ENCODE assay signal across 9 cellular contexts in the genomic region with DNA sequence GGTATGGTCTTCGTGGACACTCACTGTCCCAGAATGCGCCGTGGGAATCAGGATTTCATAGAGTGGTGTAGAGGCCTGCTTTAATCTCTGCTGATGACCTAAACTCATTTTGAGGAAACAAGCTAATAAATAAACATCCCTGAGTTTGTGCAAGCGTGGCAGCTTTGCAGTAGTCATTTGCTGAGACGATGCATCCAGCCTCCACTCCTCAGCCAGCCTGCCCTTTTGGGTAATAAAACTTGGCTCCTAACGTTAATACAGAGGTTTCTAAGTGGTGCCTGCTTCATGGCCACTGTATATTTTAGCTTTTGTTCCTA. TPM values are rescaled to one million over a fixed set of nuclear protein-coding genes. Genes with fewer than 3 reads are reported as not detected.
DNase-seq lines count a peak whose midpoint lies in the region; ATAC-seq and TF ChIP-seq lines count a peak whose summit lies in the region.
"Had no signal": no experiment of that assay in that cellular context is flagged by ENCODE, and none has a peak within 500 bp of the region (broad histone marks: within the 10 kb centered on the region; RNA-seq: fewer than 3 reads in every experiment).

No MANE protein-coding gene starts in this region.

- no peak overlapping the region for H3K27ac ChIP-seq in osteoblast (ENCODE audit: low read depth, low read length)

- peaks cover 3% of the 10 kb centered on the region; the same call in 1 of the 2 replicates for H3K9me3 ChIP-seq in Caco-2
- no peaks in the 10 kb centered on the region for H3K9me3 ChIP-seq in osteoblast (ENCODE audit: low read depth, low read length)

- H3K4me3 Mint-ChIP-seq in Caco-2 (ENCODE audit: unreplicated experiment), result peak overlapping the region; percentile 84
- H3K4me3 Mint-ChIP-seq in effector memory CD8-positive, alpha-beta T cell, result peak overlapping the region; percentile 93

- H3K4me3 ChIP-seq in Caco-2 (ENCODE audit: low read depth, low read length), result peak overlapping the region; percentile 79
- peak overlapping the region; percentile 79 for H3K4me3 ChIP-seq in NB4 (ENCODE audit: low read depth, low read length)
- peak overlapping the region; percentile 79 for H3K4me3 ChIP-seq in osteoblast (ENCODE audit: insufficient read depth, low read length)

- H3K4me1 ChIP-seq in Caco-2 (peaks cover 6% of the 10 kb centered on the region), osteoblast (ENCODE audit: insufficient read depth, low read length) (peaks cover 16% of the 10 kb centered on the region)

- no peak for ATAC-seq in effector memory CD8-positive, alpha-beta T cell (replicated peaks)
- no peak for ATAC-seq in HG03175 (IDR thresholded peaks at IDR 0.05; ENCODE audit: unreplicated experiment)
- ATAC-seq: HCT116 had no signal

- DNase-seq in Caco-2 (no peak), NB4 (ENCODE audit: low read depth) (peak; percentile 57), osteoblast (ENCODE audit: insufficient read length, low spot score, missing footprints) (no peak), G401 (ENCODE audit: low spot score) (no peak), mucosa of gallbladder (ENCODE audit: low spot score) (no peak)
- no peak for DNase-seq in effector memory CD8-positive, alpha-beta T cell
- no peak for DNase-seq in NK-92 treated with Interleukin-12 subunit alpha and Interleukin-12 subunit beta, amount 100 ng/mL, for 24 hours (lab: John Stamatoyannopoulos, UW)

- no peaks in the 10 kb centered on the region for H3K36me3 ChIP-seq in Caco-2 (ENCODE audit: control insufficient read depth, insufficient read depth, low read length)
- H3K36me3 ChIP-seq in osteoblast (ENCODE audit: insufficient read depth, low read length), result no peaks in the 10 kb centered on the region

- H4K20me1 ChIP-seq in osteoblast (ENCODE audit: insufficient read depth, low read length), result no peaks in the 10 kb centered on the region

- H3K9me3 Mint-ChIP-seq in Caco-2 (ENCODE audit: unreplicated experiment), result no peaks in the 10 kb centered on the region
- no peaks in the 10 kb centered on the region for H3K9me3 Mint-ChIP-seq in effector memory CD8-positive, alpha-beta T cell

- H2AFZ ChIP-seq in osteoblast (ENCODE audit: low read length), result peak overlapping the region; percentile 88

- CTCF ChIA-PET in Caco-2 (lab: Charles Lee), result interaction anchor here (4.7 kb wide), 1 partner anchor 16 kb away, joined by 37 read pairs; no protein-coding TSS in a partner anchor

- no TSS peak for BruUV-seq in Caco-2 (replicated peaks; lab: Mats Ljungman, UMichigan)

- H3K4me2 ChIP-seq in osteoblast (ENCODE audit: insufficient read depth, low read length), result peak overlapping the region; percentile 84

- H3K79me2 ChIP-seq in osteoblast (ENCODE audit: insufficient read depth, low read length), result peaks cover 26% of the 10 kb centered on the region

- in situ Hi-C loops in G401 (cut with HindIII; ENCODE audit: low sequenced_read_pairs), result no loop called here

- H3K27ac Mint-ChIP-seq in Caco-2 (ENCODE audit: unreplicated experiment), result peak overlapping the region; percentile 75
- peak overlapping the region in 1 of 2 donors; percentile 92 for H3K27ac Mint-ChIP-seq in effector memory CD8-positive, alpha-beta T cell

- H3K36me3 Mint-ChIP-seq in Caco-2 (ENCODE audit: insufficient read depth, unreplicated experiment), result peaks cover 25% of the 10 kb centered on the region
- H3K36me3 Mint-ChIP-seq in effector memory CD8-positive, alpha-beta T cell (ENCODE audit: insufficient read depth), result peaks cover 15% of the 10 kb centered on the region

- no peaks in the 10 kb centered on the region for H3K27me3 Mint-ChIP-seq in Caco-2 (ENCODE audit: insufficient read depth, unreplicated experiment)
- no peaks in the 10 kb centered on the region for H3K27me3 Mint-ChIP-seq in effector memory CD8-positive, alpha-beta T cell

- POLR2A ChIA-PET in Caco-2 (lab: Charles Lee), result interaction anchor here (2.3 kb wide), 1 partner anchor 79 kb away, joined by 11 read pairs; a partner anchor contains a TSS

- TF ChIP-seq POLR2A in NB4 (IDR thresholded peaks at IDR 0.05; ENCODE audit: extremely low read depth, insufficient read length), result no peak

- intact Hi-C loops in Caco-2 (cut with micrococcal nuclease; ENCODE audit: unreplicated experiment), result loop anchor here (10.0 kb wide), 1 partner anchor 250 kb away; a partner anchor contains a TSS

- H3K27me3 ChIP-seq in Caco-2 (replicated peaks; ENCODE audit: control insufficient read depth, insufficient read depth, low read length) (no peaks in the 10 kb centered on the region), osteoblast (ENCODE audit: insufficient read depth, low read length) (no peaks in the 10 kb centered on the region)

- TF ChIP-seq CTCF in Caco-2 (IDR thresholded peaks at IDR 0.05; ENCODE audit: insufficient read depth in 1 of 2, low read depth in 1 of 2, low read length in 1 of 2, severe bottlenecking in 1 of 2, unreplicated experiment in 1 of 2) (no peak), NB4 (IDR thresholded peaks at IDR 0.05; ENCODE audit: low read depth, low read length) (no peak), osteoblast (IDR thresholded peaks at IDR 0.05; ENCODE audit: extremely low read depth, low read depth, low read length) (no peak)

- H3K4me1 Mint-ChIP-seq in Caco-2 (ENCODE audit: low read depth, unreplicated experiment), result peaks cover 34% of the 10 kb centered on the region
- H3K4me1 Mint-ChIP-seq in effector memory CD8-positive, alpha-beta T cell (ENCODE audit: low read depth in 2 of 2), result peaks cover 33 to 56% of the 10 kb centered on the region in 2 donors

RNA-seq across cellular contexts. Expression of a gene that starts 1.3 kb away (rescaled TPM):
- 15.5 and 17.6 TPM in 2 replicates for total RNA-seq in Caco-2 (2022)
- 6.2 and 7.7 TPM in 2 replicates for total RNA-seq in osteoblast
- total RNA-seq in G401 (2014; rRNA removed; shearing (Covaris generic)), result 9.5 and 12.8 TPM in 2 replicates
- 23.0 TPM for total RNA-seq in mucosa of gallbladder

RNA-seq across cellular contexts. Expression of a gene that starts 1.5 kb away (rescaled TPM):
- total RNA-seq in Caco-2 (2022), result 2.9 and 4.6 TPM in 2 replicates
- total RNA-seq in osteoblast, result 0.36 and 0.88 TPM in 2 replicates
- 0.51 and 1.7 TPM in 2 replicates for total RNA-seq in G401 (2014; rRNA removed; shearing (Covaris generic))
- 5.1 TPM for total RNA-seq in mucosa of gallbladder
